In genomic region chr6:101286146-101286545, GRCh38 we compare ENCODE assay signal across 20 cellular contexts.
"Had no signal": no experiment of that assay in that cellular context is flagged by ENCODE, and none has a peak within 500 bp of the region (broad histone marks: within the 10 kb centered on the region; RNA-seq: fewer than 3 reads in every experiment).

No MANE protein-coding gene starts in this region.

- H3K4me1 Mint-ChIP-seq: immature natural killer cell; naive thymus-derived CD4-positive, alpha-beta T cell had no signal

- H3K36me3 ChIP-seq: esophagus muscularis mucosa, gastroesophageal sphincter, right atrium auricular region, sigmoid colon, stomach, thoracic aorta had no signal

- ATAC-seq: effector memory CD8-positive, alpha-beta T cell; gastroesophageal sphincter; left cardiac atrium; naive thymus-derived CD4-positive, alpha-beta T cell had no signal

- H3K4me3 Mint-ChIP-seq: dendritic cell treated with granulocyte-macrophage colony-stimulating factor and Interleukin-4, amounts not matched to agents 40 ng/mL and 50 ng/mL, for 4 days; effector memory CD8-positive, alpha-beta T cell; immature natural killer cell; naive thymus-derived CD4-positive, alpha-beta T cell had no signal

- H3K9me3 ChIP-seq: gastroesophageal sphincter, right atrium auricular region, thoracic aorta had no signal

- DNase-seq: effector memory CD8-positive, alpha-beta T cell; glutamatergic neuron; immature natural killer cell; kidney; left cardiac atrium; mesendoderm; naive thymus-derived CD4-positive, alpha-beta T cell; posterior cingulate gyrus; sigmoid colon; stimulated activated CD4-positive, alpha-beta T cell treated with anti-CD3 and anti-CD28 coated beads, Interleukin-12 subunit alpha, Interleukin-12 subunit beta, amount 100 ng/mL, for 4 hours; stimulated activated naive CD4-positive, alpha-beta T cell; stomach; substantia nigra had no signal

- FAIRE-seq: kidney had no signal

- H3K27ac ChIP-seq: epithelial cell of prostate, esophagus muscularis mucosa, gastroesophageal sphincter, right atrium auricular region, sigmoid colon, skin epidermis, stomach, thoracic aorta had no signal

- H3K27me3 ChIP-seq: esophagus muscularis mucosa, gastroesophageal sphincter, right atrium auricular region, sigmoid colon, stomach had no signal

- H3K36me3 Mint-ChIP-seq: immature natural killer cell; naive thymus-derived CD4-positive, alpha-beta T cell had no signal

- H3K4me1 ChIP-seq: esophagus muscularis mucosa, gastroesophageal sphincter, right atrium auricular region, sigmoid colon, stomach had no signal

- H3K27ac Mint-ChIP-seq: dendritic cell treated with granulocyte-macrophage colony-stimulating factor and Interleukin-4, amounts not matched to agents 40 ng/mL and 50 ng/mL, for 4 days; effector memory CD8-positive, alpha-beta T cell; immature natural killer cell; naive thymus-derived CD4-positive, alpha-beta T cell had no signal

- H3K4me3 ChIP-seq: esophagus muscularis mucosa, gastroesophageal sphincter, right atrium auricular region, sigmoid colon, skin epidermis, stomach, thoracic aorta had no signal

- H3K27me3 Mint-ChIP-seq: dendritic cell treated with granulocyte-macrophage colony-stimulating factor and Interleukin-4, amounts not matched to agents 40 ng/mL and 50 ng/mL, for 4 days; effector memory CD8-positive, alpha-beta T cell; naive thymus-derived CD4-positive, alpha-beta T cell had no signal
